In genomic region chr1:156163712-156164464, GRCh38 we compare ENCODE assay signal across 20 cellular contexts.
"Had no signal": no experiment of that assay in that cellular context is flagged by ENCODE, and none has a peak within 500 bp of the region (broad histone marks: within the 10 kb centered on the region; RNA-seq: fewer than 3 reads in every experiment).

No MANE protein-coding gene starts in this region.

- H3K27ac Mint-ChIP-seq: naive thymus-derived CD8-positive, alpha-beta T cell; stimulated activated naive CD8-positive, alpha-beta T cell treated with anti-CD3 and anti-CD28 coated beads, Interleukin-15, Interleukin-2, amounts not matched to agents 100 ng/mL and 50 ng/mL, for 24 hours had no signal

- H3K4me1 ChIP-seq: prostate gland had no signal

- H3K9me3 Mint-ChIP-seq: effector memory CD8-positive, alpha-beta T cell; naive thymus-derived CD8-positive, alpha-beta T cell; stimulated activated memory B cell treated with anti-CD40 and anti-IgM and Interleukin-4, amounts not matched to agents 10 μg/mL and 1 μg/mL and 100 μg/mL, for 72 hours; stimulated activated naive CD8-positive, alpha-beta T cell treated with anti-CD3 and anti-CD28 coated beads, Interleukin-15, Interleukin-2, amounts not matched to agents 100 ng/mL and 50 ng/mL, for 24 hours had no signal

- H3K36me3 Mint-ChIP-seq: naive thymus-derived CD8-positive, alpha-beta T cell had no signal

- H3K27ac ChIP-seq: epithelial cell of prostate, esophagus muscularis mucosa, gastrocnemius medialis, parathyroid adenoma, prostate gland, right lobe of liver, tibial artery, vagina had no signal

- H3K9ac ChIP-seq: parathyroid adenoma had no signal

- H2AFZ ChIP-seq: parathyroid adenoma had no signal

- H3K4me3 ChIP-seq: esophagus muscularis mucosa, gastrocnemius medialis, heart right ventricle, mucosa of descending colon, prostate gland, right lobe of liver, tibial artery, upper lobe of left lung, vagina had no signal

- H3K27me3 Mint-ChIP-seq: effector memory CD8-positive, alpha-beta T cell; stimulated activated naive CD8-positive, alpha-beta T cell treated with anti-CD3 and anti-CD28 coated beads, Interleukin-15, Interleukin-2, amounts not matched to agents 100 ng/mL and 50 ng/mL, for 24 hours had no signal

- H3K79me2 ChIP-seq: parathyroid adenoma had no signal

- DNase-seq: effector memory CD8-positive, alpha-beta T cell; gastrocnemius medialis; heart right ventricle; hypothalamus; mucosa of descending colon; naive thymus-derived CD8-positive, alpha-beta T cell; stimulated activated CD4-positive, alpha-beta T cell treated with anti-CD3 and anti-CD28 coated beads, Interleukin-4, amount 100 ng/mL, for 1 hour; stimulated activated CD8-positive, alpha-beta memory T cell treated with anti-CD3 and anti-CD28 coated beads, Interleukin-4, amount 100 ng/mL, for 48 hours; tibial artery; upper lobe of left lung had no signal

- H3K4me3 Mint-ChIP-seq: effector memory CD8-positive, alpha-beta T cell; neural crest cell; stimulated activated memory B cell treated with anti-CD40 and anti-IgM and Interleukin-4, amounts not matched to agents 10 μg/mL and 1 μg/mL and 100 μg/mL, for 72 hours; stimulated activated naive CD8-positive, alpha-beta T cell treated with anti-CD3 and anti-CD28 coated beads, Interleukin-15, Interleukin-2, amounts not matched to agents 100 ng/mL and 50 ng/mL, for 24 hours had no signal

- H3K9me3 ChIP-seq: esophagus muscularis mucosa, gastrocnemius medialis, heart right ventricle, mucosa of descending colon, prostate gland, right lobe of liver, tibial artery, upper lobe of left lung, vagina had no signal

- H3K36me3 ChIP-seq: esophagus muscularis mucosa, gastrocnemius medialis, prostate gland, right lobe of liver, tibial artery, vagina had no signal

- ATAC-seq: effector memory CD8-positive, alpha-beta T cell; gastrocnemius medialis; heart right ventricle; left lobe of liver; mucosa of descending colon; naive thymus-derived CD8-positive, alpha-beta T cell; right lobe of liver; stimulated activated memory B cell treated with anti-CD40 and anti-IgM and Interleukin-4, amounts not matched to agents 10 μg/mL and 1 μg/mL and 100 μg/mL, for 72 hours had no signal

- H3K27me3 ChIP-seq: esophagus muscularis mucosa, gastrocnemius medialis, heart right ventricle, right lobe of liver, tibial artery, upper lobe of left lung, vagina had no signal
